In genomic region chr4:173930329-173930967, GRCh38 we compare ENCODE assay signal across 2 cellular contexts.
TF ChIP-seq lines count a peak whose summit lies in the region.

No MANE protein-coding gene starts in this region.

TF ChIP-seq in IMR-90, 13 proteins besides CTCF, POLR2A, EP300 and RAD21:
- no peak for TF ChIP-seq SMC3 (IDR thresholded peaks at IDR 0.05; ENCODE audit: low read depth, low read length)
- TF ChIP-seq FOS (IDR thresholded peaks at IDR 0.05; ENCODE audit: low read depth, low read length) = no peak
- no peak for TF ChIP-seq MAFK (IDR thresholded peaks at IDR 0.05; ENCODE audit: low read depth, low read length)

TF ChIP-seq in endothelial cell of umbilical vein, 7 proteins besides CTCF, POLR2A, EP300 and RAD21:
- TF ChIP-seq POLR2AphosphoS5 (IDR thresholded peaks at IDR 0.05; ENCODE audit: insufficient read depth, low read depth, low read length) = no peak
- no peak for TF ChIP-seq MYC (IDR thresholded peaks at IDR 0.05; ENCODE audit: low read depth, low read length)
- TF ChIP-seq, protein P1, sequence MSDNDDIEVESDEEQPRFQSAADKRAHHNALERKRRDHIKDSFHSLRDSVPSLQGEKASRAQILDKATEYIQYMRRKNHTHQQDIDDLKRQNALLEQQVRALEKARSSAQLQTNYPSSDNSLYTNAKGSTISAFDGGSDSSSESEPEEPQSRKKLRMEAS (IDR thresholded peaks at IDR 0.05; ENCODE audit: insufficient read depth, insufficient read length) = no peak
- TF ChIP-seq EZH2 (IDR thresholded peaks at IDR 0.05; ENCODE audit: borderline replicate concordance, low read depth, low read length, severe bottlenecking) = no peak
- no peak for TF ChIP-seq JUN (IDR thresholded peaks at IDR 0.05; ENCODE audit: borderline replicate concordance, insufficient read depth, insufficient read length, low read depth)
- no peak for TF ChIP-seq GATA2 (IDR thresholded peaks at IDR 0.05; ENCODE audit: insufficient read depth, insufficient read length, low read depth, low read length)
- TF ChIP-seq FOS (IDR thresholded peaks at IDR 0.05; ENCODE audit: borderline replicate concordance, insufficient read depth, low read length) = no peak
